In the genomic region with DNA sequence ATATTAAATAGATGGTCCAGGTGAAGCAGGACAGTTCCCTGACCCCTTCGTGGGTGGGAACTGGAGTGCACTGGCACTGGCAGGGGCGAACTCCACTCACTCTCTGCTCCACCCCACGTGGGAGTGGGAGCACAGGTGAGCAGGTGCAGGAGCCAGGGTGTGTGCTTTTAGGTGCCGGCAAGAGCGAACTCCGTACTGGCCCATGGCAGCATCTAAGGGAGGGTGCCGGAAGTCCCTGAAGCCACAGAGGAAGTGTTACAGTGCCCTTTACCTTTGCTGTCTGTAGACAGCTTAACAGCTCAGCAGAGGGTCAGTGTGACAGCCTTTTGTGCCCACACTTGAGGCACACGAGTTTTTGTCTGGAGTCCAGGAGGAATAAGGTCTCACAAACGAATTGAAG, we compare ENCODE assay signal across 27 cellular contexts.
"Had no signal": no experiment of that assay in that cellular context is flagged by ENCODE, and none has a peak within 500 bp of the region (broad histone marks: within the 10 kb centered on the region; RNA-seq: fewer than 3 reads in every experiment).

No MANE protein-coding gene starts in this region.

- DNase-seq: activated B cell treated with CpG ODN at 0.5 μM for 24 hours; activated CD4-positive, alpha-beta T cell treated with anti-CD3 and anti-CD28 coated beads, Interleukin-2, amount 50 U/mL, for 1 hour; activated CD8-positive, alpha-beta T cell treated with anti-CD3 and anti-CD28 coated beads for 36 hours; activated gamma-delta T cell treated with Interleukin-2 at 50 U/mL for 16 hours; activated naive CD4-positive, alpha-beta T cell treated with anti-CD3 and anti-CD28 coated beads, Interleukin-2, amount 50 U/mL, for 16 hours; activated T-cell treated with anti-CD3 and anti-CD28 coated beads, Interleukin-2, amount 50 U/mL, for 4 hours; amniotic stem cell; brain microvascular endothelial cell; caudate nucleus; head of caudate nucleus; hippocampal formation; immature natural killer cell; kidney; natural killer cell; stimulated activated CD4-positive, alpha-beta T cell treated with anti-CD3 and anti-CD28 coated beads, Interleukin-1b, Interleukin-23, amount 100 ng/mL, for 48 hours; stimulated activated CD4-positive, alpha-beta T cell treated with anti-CD3 and anti-CD28 coated beads, Interleukin-4, amount 100 ng/mL, for 4 hours; stimulated activated CD8-positive, alpha-beta memory T cell treated with anti-CD3 and anti-CD28 coated beads, Interleukin-4, amount 100 ng/mL, for 48 hours; stomach; T-helper 2 cell; tibial artery had no signal

- H3K27ac Mint-ChIP-seq: activated B cell treated with CpG ODN at 0.5 μM for 24 hours; activated CD8-positive, alpha-beta T cell treated with anti-CD3 and anti-CD28 coated beads for 36 hours; activated T-helper 17 cell treated with anti-CD3 and anti-CD28 coated beads, Interleukin-2, amount 50 U/mL, for 72 hours; immature natural killer cell; natural killer cell; stimulated activated memory B cell treated with anti-CD40 and anti-IgM and Interleukin-4, amounts not matched to agents 10 μg/mL and 1 μg/mL and 100 μg/mL, for 72 hours had no signal

- H3K4me1 Mint-ChIP-seq: activated T-helper 17 cell treated with anti-CD3 and anti-CD28 coated beads, Interleukin-2, amount 50 U/mL, for 72 hours; immature natural killer cell; natural killer cell had no signal

- H3K4me1 ChIP-seq: gastroesophageal sphincter, tibial artery had no signal

- H3K4me3 Mint-ChIP-seq: activated B cell treated with CpG ODN at 0.5 μM for 24 hours; activated CD8-positive, alpha-beta T cell treated with anti-CD3 and anti-CD28 coated beads for 36 hours; activated T-cell treated with anti-CD3 and anti-CD28 coated beads, Interleukin-2, amount 50 U/mL, for 4 hours; activated T-helper 17 cell treated with anti-CD3 and anti-CD28 coated beads, Interleukin-2, amount 50 U/mL, for 72 hours; immature natural killer cell; natural killer cell; stimulated activated memory B cell treated with anti-CD40 and anti-IgM and Interleukin-4, amounts not matched to agents 10 μg/mL and 1 μg/mL and 100 μg/mL, for 72 hours had no signal

- ATAC-seq: activated CD8-positive, alpha-beta T cell treated with anti-CD3 and anti-CD28 coated beads for 36 hours; activated T-cell treated with anti-CD3 and anti-CD28 coated beads, Interleukin-2, amount 50 U/mL, for 4 hours; activated T-helper 17 cell treated with anti-CD3 and anti-CD28 coated beads, Interleukin-2, amount 50 U/mL, for 72 hours; gastroesophageal sphincter; sciatic nerve; stimulated activated memory B cell treated with anti-CD40 and anti-IgM and Interleukin-4, amounts not matched to agents 10 μg/mL and 1 μg/mL and 100 μg/mL, for 72 hours had no signal

- H3K36me3 Mint-ChIP-seq: immature natural killer cell; natural killer cell; stimulated activated memory B cell treated with anti-CD40 and anti-IgM and Interleukin-4, amounts not matched to agents 10 μg/mL and 1 μg/mL and 100 μg/mL, for 72 hours had no signal

- H3K4me3 ChIP-seq: gastroesophageal sphincter, skin epidermis, stomach, tibial artery had no signal

- H3K9me3 ChIP-seq: gastroesophageal sphincter, stomach, tibial artery had no signal

- H3K27ac ChIP-seq: brain microvascular endothelial cell, gastroesophageal sphincter, skin epidermis, stomach, tibial artery had no signal

- H3K9me3 Mint-ChIP-seq: activated B cell treated with CpG ODN at 0.5 μM for 24 hours; activated CD8-positive, alpha-beta T cell treated with anti-CD3 and anti-CD28 coated beads for 36 hours; activated T-cell treated with anti-CD3 and anti-CD28 coated beads, Interleukin-2, amount 50 U/mL, for 4 hours; activated T-helper 17 cell treated with anti-CD3 and anti-CD28 coated beads, Interleukin-2, amount 50 U/mL, for 72 hours; immature natural killer cell; natural killer cell; stimulated activated memory B cell treated with anti-CD40 and anti-IgM and Interleukin-4, amounts not matched to agents 10 μg/mL and 1 μg/mL and 100 μg/mL, for 72 hours had no signal

- H3K27me3 ChIP-seq: brain microvascular endothelial cell, gastroesophageal sphincter, stomach, tibial artery had no signal

- H3K36me3 ChIP-seq: brain microvascular endothelial cell, gastroesophageal sphincter, stomach, tibial artery had no signal

- FAIRE-seq: astrocyte, endothelial cell of umbilical vein, kidney had no signal
